In the genomic region with DNA sequence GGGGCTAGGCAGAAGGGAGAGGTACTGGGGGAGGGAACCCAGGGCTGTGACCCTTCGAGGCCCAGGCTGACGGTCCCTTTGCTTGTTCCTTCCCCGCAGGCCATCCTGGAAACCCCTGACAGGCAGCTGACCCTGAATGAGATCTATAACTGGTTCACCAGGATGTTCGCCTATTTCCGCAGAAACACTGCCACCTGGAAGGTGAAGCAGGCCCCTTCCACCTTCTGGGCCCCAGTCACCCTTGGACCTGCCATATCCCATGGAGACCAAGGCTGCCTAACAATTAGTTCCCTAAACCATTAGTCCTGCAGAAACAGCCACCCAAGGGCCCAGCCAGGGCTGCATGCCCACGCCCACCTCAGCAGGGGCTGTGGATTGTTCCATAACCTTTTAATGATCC, we compare ENCODE assay signal across 2 cellular contexts.
TF ChIP-seq lines count a peak whose summit lies in the region.

No MANE protein-coding gene starts in this region.

TF ChIP-seq in A549, 52 proteins besides CTCF, POLR2A, EP300 and RAD21 (continued from another document):
- TF ChIP-seq HOXA7 (CRISPR knock-in tag; IDR thresholded peaks at IDR 0.05), result no peak
- no peak for TF ChIP-seq CEBPB (IDR thresholded peaks at IDR 0.05)
- TF ChIP-seq, protein P1, sequence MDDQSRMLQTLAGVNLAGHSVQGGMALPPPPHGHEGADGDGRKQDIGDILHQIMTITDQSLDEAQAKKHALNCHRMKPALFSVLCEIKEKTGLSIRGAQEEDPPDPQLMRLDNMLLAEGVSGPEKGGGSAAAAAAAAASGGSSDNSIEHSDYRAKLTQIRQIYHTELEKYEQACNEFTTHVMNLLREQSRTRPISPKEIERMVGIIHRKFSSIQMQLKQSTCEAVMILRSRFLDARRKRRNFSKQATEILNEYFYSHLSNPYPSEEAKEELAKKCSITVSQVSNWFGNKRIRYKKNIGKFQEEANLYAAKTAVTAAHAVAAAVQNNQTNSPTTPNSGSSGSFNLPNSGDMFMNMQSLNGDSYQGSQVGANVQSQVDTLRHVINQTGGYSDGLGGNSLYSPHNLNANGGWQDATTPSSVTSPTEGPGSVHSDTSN (IDR thresholded peaks at IDR 0.05), result no peak

TF ChIP-seq in neural cell, 6 proteins besides CTCF, POLR2A, EP300 and RAD21 (continued from another document):
- TF ChIP-seq POLR2AphosphoS5 (IDR thresholded peaks at IDR 0.05), result no peak
